Comparison of ENCODE assay signal across 10 cellular contexts in genomic region chr7:25820432-25821040, GRCh38.
A peak's percentile ranks its signal among the peaks of the same experiment; 100 is the strongest.
DNase-seq lines count a peak whose midpoint lies in the region; ATAC-seq and TF ChIP-seq lines count a peak whose summit lies in the region.
"Had no signal": no experiment of that assay in that cellular context is flagged by ENCODE, and none has a peak within 500 bp of the region (broad histone marks: within the 10 kb centered on the region; RNA-seq: fewer than 3 reads in every experiment).

No MANE protein-coding gene starts in this region.

- intact Hi-C loops in CD4-positive, alpha-beta T cell (cut with DNase I, micrococcal nuclease): no loop called here

- no peaks in the 10 kb centered on the region for H3K9me3 ChIP-seq in NT2/D1 (ENCODE audit: insufficient read depth, low read length)
- no peaks in the 10 kb centered on the region for H3K9me3 ChIP-seq in CD4-positive, alpha-beta T cell (ENCODE audit: control insufficient read depth, low read length)

- H3K4me3 Mint-ChIP-seq in CD4-positive, alpha-beta T cell: no peak overlapping the region
- H3K4me3 Mint-ChIP-seq: nephron had no signal

- peaks cover 5% of the 10 kb centered on the region for H3K9me3 Mint-ChIP-seq in CD4-positive, alpha-beta T cell
- H3K9me3 Mint-ChIP-seq: nephron had no signal

- TF ChIP-seq CTCF in GM12865 (IDR thresholded peaks at IDR 0.05; ENCODE audit: insufficient read depth, low read depth, low read length, missing control alignments) (peak; percentile 63), fibroblast of villous mesenchyme (IDR thresholded peaks at IDR 0.05; ENCODE audit: insufficient read depth, low read depth, low read length) (peak; percentile 60)
- TF ChIP-seq CTCF in CD4-positive, alpha-beta T cell (IDR thresholded peaks at IDR 0.05): no peak

- DNase-seq in AG08395 (ENCODE audit: low spot score) (peak; percentile 23), GM12865 (ENCODE audit: low read depth) (peak; percentile 28), NT2/D1 (ENCODE audit: low read depth, low spot score) (peak; percentile 28), fibroblast of villous mesenchyme (ENCODE audit: low read depth) (no peak), UCSD-AML1 (lab: John Stamatoyannopoulos, UW; ENCODE audit: unreplicated experiment) (no peak), hippocampal formation (lab: John Stamatoyannopoulos, UW) (no peak)
- no peak for DNase-seq in CD4-positive, alpha-beta T cell

- H3K36me3 Mint-ChIP-seq in CD4-positive, alpha-beta T cell (ENCODE audit: low read depth): no peaks in the 10 kb centered on the region

- POLR2A ChIA-PET in CD4-positive, alpha-beta T cell (lab: Charles Lee): no interaction called here

- no peak overlapping the region for H3K27ac Mint-ChIP-seq in CD4-positive, alpha-beta T cell
- H3K27ac Mint-ChIP-seq: nephron had no signal

- ATAC-seq in CD4-positive, alpha-beta T cell (ENCODE audit: poor library complexity): no peak
- ATAC-seq in HG02623 (IDR thresholded peaks at IDR 0.05; ENCODE audit: unreplicated experiment): no peak

- H3K4me1 ChIP-seq in NT2/D1 (ENCODE audit: insufficient read depth, insufficient read length): no peaks in the 10 kb centered on the region

- H3K9ac ChIP-seq in NT2/D1 (ENCODE audit: insufficient read length, low read depth): no peak overlapping the region

- H3K4me3 ChIP-seq in GM12865 (ENCODE audit: low read depth, low read length): no peak overlapping the region
- no peak overlapping the region for H3K4me3 ChIP-seq in NT2/D1 (ENCODE audit: insufficient read length, low read depth)
- no peak overlapping the region for H3K4me3 ChIP-seq in fibroblast of villous mesenchyme (ENCODE audit: low read depth, low read length)

- no peaks in the 10 kb centered on the region for H3K36me3 ChIP-seq in NT2/D1 (ENCODE audit: insufficient read depth, insufficient read length, low read length)

- H3K27me3 ChIP-seq in NT2/D1 (ENCODE audit: insufficient read depth, insufficient read length): peaks cover 2% of the 10 kb centered on the region
- peaks cover 8% of the 10 kb centered on the region for H3K27me3 ChIP-seq in CD4-positive, alpha-beta T cell (ENCODE audit: control insufficient read depth, insufficient read depth, low read length)

- CTCF ChIA-PET in CD4-positive, alpha-beta T cell (lab: Charles Lee): no interaction called here

- peaks cover 78% of the 10 kb centered on the region for H3K27me3 Mint-ChIP-seq in CD4-positive, alpha-beta T cell

- no peaks in the 10 kb centered on the region for H3K4me1 Mint-ChIP-seq in CD4-positive, alpha-beta T cell (ENCODE audit: low read depth)

- H3K27ac ChIP-seq in CD4-positive, alpha-beta T cell (ENCODE audit: low read depth, low read length): no peak overlapping the region
- H3K27ac ChIP-seq: epithelial cell of prostate had no signal

Comparison
In these comparisons a context has a peak if more than half of its experiments do, and no peak if none do; other contexts are left out.
1. DNase-seq: peak in AG08395 (single experiment), GM12865 (single experiment) and NT2/D1 (single experiment); none in fibroblast of villous mesenchyme (single experiment), CD4-positive, alpha-beta T cell (0 of 10), UCSD-AML1 (single experiment) and hippocampal formation (0 of 2).